ENCODE assay signal across 2 cellular contexts in genomic region chr12:71666259-71666658, GRCh38.
TF ChIP-seq lines count a peak whose summit lies in the region.

No MANE protein-coding gene starts in this region.

TF ChIP-seq in GM23338, 12 proteins besides CTCF, POLR2A, EP300 and RAD21 (continued from another document):
- TF ChIP-seq ZNF114 (CRISPR knock-in tag; IDR thresholded peaks at IDR 0.05): no peak
- TF ChIP-seq ZNF331 (CRISPR knock-in tag; IDR thresholded peaks at IDR 0.05; ENCODE audit: low read depth): no peak
- TF ChIP-seq POLR2AphosphoS5 (IDR thresholded peaks at IDR 0.05; ENCODE audit: low read depth): no peak
- TF ChIP-seq NANOG (IDR thresholded peaks at IDR 0.05; ENCODE audit: borderline replicate concordance): no peak
- TF ChIP-seq REST (IDR thresholded peaks at IDR 0.05; ENCODE audit: unreplicated experiment): no peak
- no peak for TF ChIP-seq STAT1 (IDR thresholded peaks at IDR 0.05; ENCODE audit: unreplicated experiment)
- TF ChIP-seq EZH2phosphoT487 (IDR thresholded peaks at IDR 0.05; ENCODE audit: unreplicated experiment): no peak
- TF ChIP-seq CREB1 (CRISPR knock-in tag; IDR thresholded peaks at IDR 0.05; ENCODE audit: low read depth): no peak
- TF ChIP-seq ZNF462 (CRISPR knock-in tag; IDR thresholded peaks at IDR 0.05): no peak

TF ChIP-seq in WTC11, 78 proteins besides CTCF, POLR2A, EP300 and RAD21 (continued from another document):
- TF ChIP-seq ZMAT4 (CRISPR knock-in tag; IDR thresholded peaks at IDR 0.05) (no peak), ZNF281 (CRISPR knock-in tag; IDR thresholded peaks at IDR 0.05) (no peak)
